In genomic region chr6:10099086-10099499, GRCh38 we compare ENCODE assay signal across 10 cellular contexts.
A peak's percentile ranks its signal among the peaks of the same experiment; 100 is the strongest.
DNase-seq lines count a peak whose midpoint lies in the region; ATAC-seq and TF ChIP-seq lines count a peak whose summit lies in the region.
"Had no signal": no experiment of that assay in that cellular context is flagged by ENCODE, and none has a peak within 500 bp of the region (broad histone marks: within the 10 kb centered on the region; RNA-seq: fewer than 3 reads in every experiment).

No MANE protein-coding gene starts in this region.

- H2BK5ac ChIP-seq in neuronal stem cell (ENCODE audit: low read length): no peak overlapping the region

- POLR2A ChIA-PET in CD4-positive, alpha-beta memory T cell (lab: Charles Lee; ENCODE audit: partially characterized antibody): no interaction called here

- peak overlapping the region; percentile 23 for H3K18ac ChIP-seq in neuronal stem cell (ENCODE audit: low read length)

- no peak overlapping the region for H3K23ac ChIP-seq in neuronal stem cell (ENCODE audit: low read depth, low read length, poor library complexity)

- H3K4me2 ChIP-seq in neuronal stem cell (ENCODE audit: insufficient read depth, low read length, poor library complexity, severe bottlenecking): no peak overlapping the region

- CTCF ChIA-PET in CD4-positive, alpha-beta memory T cell (lab: Charles Lee; ENCODE audit: partially characterized antibody): no interaction called here

- no peaks in the 10 kb centered on the region for H3K4me1 Mint-ChIP-seq in CD4-positive, alpha-beta memory T cell

- no peak overlapping the region for H2BK12ac ChIP-seq in neuronal stem cell (ENCODE audit: low read length)

- H3K9me3 ChIP-seq in duodenal mucosa (ENCODE audit: control insufficient read depth in 1 of 2, low read length in 2 of 2) (no peaks in the 10 kb centered on the region), neuronal stem cell (replicated peaks in 1 of 2; ENCODE audit: control insufficient read depth in 2 of 2, insufficient read depth in 1 of 2, low read depth in 1 of 2, low read length in 2 of 2) (peaks cover 0 to 2% of the 10 kb centered on the region in 2 donors), spleen (peaks cover 0 to 8% (median 1%) of the 10 kb centered on the region in 8 donors)
- H3K9me3 ChIP-seq in CD4-positive, alpha-beta memory T cell (ENCODE audit: control insufficient read depth in 1 of 2, low read length in 2 of 2): no peaks in the 10 kb centered on the region

- H3K4me1 ChIP-seq in duodenal mucosa (ENCODE audit: control insufficient read depth in 1 of 2, insufficient read depth in 2 of 2, low read length in 2 of 2): peaks cover 0 to 5% of the 10 kb centered on the region in 2 donors
- no peaks in the 10 kb centered on the region for H3K4me1 ChIP-seq in neuronal stem cell (ENCODE audit: control insufficient read depth in 2 of 2, insufficient read depth in 1 of 2, low read depth in 1 of 2, low read length in 2 of 2)
- no peaks in the 10 kb centered on the region for H3K4me1 ChIP-seq in CD4-positive, alpha-beta memory T cell (ENCODE audit: insufficient read depth, low read length)
- no peaks in the 10 kb centered on the region for H3K4me1 ChIP-seq in spleen

- TF ChIP-seq POLR2A in spleen (IDR thresholded peaks at IDR 0.05): no peak

- no CpG with 5 or more reads among the region's 17 CpGs for WGBS in neuronal stem cell (ENCODE audit: extremely low coverage in 2 of 2, insufficient read length in 2 of 2, insufficient replicate concordance in 1 of 2), 2 donors
- 39 to 66% (median 60%) methylated on average over 17 of the region's 17 CpGs for WGBS in spleen, 5 donors

- ATAC-seq in HG02571 (IDR thresholded peaks at IDR 0.05; ENCODE audit: unreplicated experiment): no peak

- peaks cover under 1 to 7% (median 4%) of the 10 kb centered on the region in 8 donors for H3K9me3 Mint-ChIP-seq in CD4-positive, alpha-beta memory T cell

- no peak overlapping the region for H4K8ac ChIP-seq in neuronal stem cell (ENCODE audit: low read depth, low read length)

- peak overlapping the region; percentile 11 for H2AK5ac ChIP-seq in neuronal stem cell (ENCODE audit: low read depth, low read length)

- no peak overlapping the region for H3K4ac ChIP-seq in neuronal stem cell (ENCODE audit: low read length)

- H3K36me3 ChIP-seq in duodenal mucosa (ENCODE audit: control insufficient read depth in 1 of 2, insufficient read depth in 2 of 2, low read length in 2 of 2) (no peaks in the 10 kb centered on the region), neuronal stem cell (replicated peaks in 1 of 2; ENCODE audit: control insufficient read depth in 2 of 2, insufficient read depth in 2 of 2, low read length in 2 of 2) (no peaks in the 10 kb centered on the region), spleen (no peaks in the 10 kb centered on the region)
- H3K36me3 ChIP-seq in CD4-positive, alpha-beta memory T cell (ENCODE audit: insufficient read depth, low read length): no peaks in the 10 kb centered on the region

- H3K27me3 ChIP-seq in duodenal mucosa (ENCODE audit: control insufficient read depth in 1 of 2, insufficient read depth in 2 of 2, low read length in 2 of 2): no peaks in the 10 kb centered on the region
- H3K27me3 ChIP-seq in neuronal stem cell (ENCODE audit: control insufficient read depth in 3 of 3, insufficient read depth in 3 of 3, low read depth in 1 of 3, low read length in 3 of 3): no peaks in the 10 kb centered on the region
- H3K27me3 ChIP-seq in CD4-positive, alpha-beta memory T cell (ENCODE audit: insufficient read depth, low read length): no peaks in the 10 kb centered on the region
- no peaks in the 10 kb centered on the region for H3K27me3 ChIP-seq in spleen (replicated peaks in 1 of 7)

- H3K27me3 Mint-ChIP-seq in CD4-positive, alpha-beta memory T cell: no peaks in the 10 kb centered on the region

- no peak overlapping the region for H3K14ac ChIP-seq in neuronal stem cell (ENCODE audit: low read length)

- H3K79me1 ChIP-seq in neuronal stem cell (ENCODE audit: low read depth, low read length): no peaks in the 10 kb centered on the region

- intact Hi-C loops in CD4-positive, alpha-beta memory T cell (cut with micrococcal nuclease): no loop called here
- intact Hi-C loops in spleen (cut with DNase I; ENCODE audit: low total_unique reads): no loop called here

- H3K27ac Mint-ChIP-seq in CD4-positive, alpha-beta memory T cell: no peak overlapping the region
- H3K27ac Mint-ChIP-seq: activated naive CD8-positive, alpha-beta T cell had no signal

- H3K27ac ChIP-seq in duodenal mucosa (ENCODE audit: low read depth, low read length) (no peak overlapping the region), neuronal stem cell (replicated peaks; ENCODE audit: low read length) (no peak overlapping the region), spleen (no peak overlapping the region)
- no peak overlapping the region for H3K27ac ChIP-seq in CD4-positive, alpha-beta memory T cell (ENCODE audit: low read depth, low read length)

- H3K9ac ChIP-seq in duodenal mucosa (ENCODE audit: low read depth in 1 of 2, low read length in 2 of 2) (no peak overlapping the region), neuronal stem cell (ENCODE audit: low read depth, low read length, poor library complexity) (no peak overlapping the region)

- H3K36me3 Mint-ChIP-seq in CD4-positive, alpha-beta memory T cell: peaks cover 0 to under 1% of the 10 kb centered on the region in 2 donors
- H3K36me3 Mint-ChIP-seq: activated naive CD8-positive, alpha-beta T cell had no signal

- H3K4me3 Mint-ChIP-seq in CD4-positive, alpha-beta memory T cell: peak overlapping the region in 1 of 8 donors; percentile 31
- H3K4me3 Mint-ChIP-seq: activated naive CD8-positive, alpha-beta T cell had no signal

- H4K91ac ChIP-seq in neuronal stem cell (ENCODE audit: low read depth, low read length, poor library complexity): peak overlapping the region; percentile 49

- H2AFZ ChIP-seq in neuronal stem cell (ENCODE audit: low read length): peak overlapping the region; percentile 51

- H2BK120ac ChIP-seq in neuronal stem cell (ENCODE audit: low read depth, low read length): no peak overlapping the region

- H3K4me3 ChIP-seq in duodenal mucosa (ENCODE audit: low read depth in 1 of 2, low read length in 2 of 2): peak overlapping the region; percentile 44 to 54
- H3K4me3 ChIP-seq in neuronal stem cell (ENCODE audit: low read length in 2 of 2): no peak overlapping the region
- no peak overlapping the region for H3K4me3 ChIP-seq in CD4-positive, alpha-beta memory T cell (ENCODE audit: low read length in 2 of 2)
- no peak overlapping the region for H3K4me3 ChIP-seq in spleen

- DNase-seq in EH (ENCODE audit: low read depth): peak; percentile 10
- peak; percentile 61 to 75 for DNase-seq in NCI-H526 (lab: John Stamatoyannopoulos, UW)
- no peak for DNase-seq in neuronal stem cell (ENCODE audit: low spot score)
- no peak for DNase-seq in CD4-positive, alpha-beta memory T cell
- DNase-seq in UCSD-AML1 (lab: John Stamatoyannopoulos, UW; ENCODE audit: unreplicated experiment): no peak
- no peak for DNase-seq in spleen
- DNase-seq: activated CD4-positive, CD25-positive, alpha-beta regulatory T cell had no signal

- H2BK15ac ChIP-seq in neuronal stem cell (ENCODE audit: low read length): peak overlapping the region; percentile 35

- no peak for TF ChIP-seq CTCF in spleen (IDR thresholded peaks at IDR 0.05 in 8 of 11, conservative IDR thresholded peaks at IDR 0.05 in 3 of 11)

Comparison
In these comparisons a context has a peak if more than half of its experiments do, and no peak if none do; other contexts are left out.
1. DNase-seq: peak in EH (single experiment) and NCI-H526 (2 of 2); none in neuronal stem cell (single experiment), CD4-positive, alpha-beta memory T cell (0 of 5), UCSD-AML1 (single experiment) and spleen (single experiment).
2. H3K4me3 ChIP-seq: peak in duodenal mucosa (2 of 2); none in neuronal stem cell (0 of 2), CD4-positive, alpha-beta memory T cell (0 of 2) and spleen (0 of 8).